In the genomic region with DNA sequence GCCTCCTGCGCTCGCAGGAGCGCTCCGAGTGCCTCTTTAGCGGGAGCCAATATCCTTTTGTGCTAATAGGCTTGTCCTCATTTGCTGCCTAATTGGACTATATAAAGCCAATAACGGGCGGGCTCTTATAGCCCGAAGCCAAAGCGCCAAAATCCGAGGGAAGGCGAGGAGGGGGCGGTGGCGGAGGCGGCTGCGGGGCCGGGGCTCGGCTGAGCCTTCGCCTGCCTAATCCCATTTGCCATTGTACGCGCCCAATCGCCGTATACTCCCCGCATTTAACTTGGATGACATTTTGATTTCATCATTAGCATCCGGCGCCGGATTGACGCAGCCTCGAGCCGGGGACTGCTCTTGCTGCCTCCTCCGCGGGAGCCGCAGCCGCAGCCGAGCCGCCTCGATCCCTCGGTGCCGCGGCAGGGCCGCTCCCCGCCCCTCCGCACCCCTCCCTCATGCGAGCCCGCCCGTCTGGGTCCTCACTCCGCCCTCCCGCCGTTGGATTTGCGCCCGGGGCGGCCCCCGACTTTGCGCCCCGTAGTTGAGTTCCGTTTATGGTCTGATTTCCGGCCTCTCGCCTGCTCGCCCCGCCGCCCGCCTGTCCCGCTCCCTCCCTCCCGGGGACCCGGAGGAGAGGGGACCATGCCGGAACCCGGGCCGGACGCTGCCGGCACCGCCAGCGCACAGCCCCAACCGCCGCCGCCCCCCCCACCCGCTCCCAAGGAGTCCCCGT, we compare ENCODE assay signal across 8 cellular contexts. TPM values are rescaled to one million over a fixed set of nuclear protein-coding genes. Genes with fewer than 3 reads are reported as not detected.
DNase-seq lines count a peak whose midpoint lies in the region; ATAC-seq and TF ChIP-seq lines count a peak whose summit lies in the region.

TSS of gene HMX3 (plus strand) at position 556 of the 727 bp plus-strand sequence. CDS start at position 637, 81 bp downstream.

- no peak within 1 kb of the TSS for H2AK5ac ChIP-seq in IMR-90 (ENCODE audit: low read depth, low read length)

- H3K36me3 Mint-ChIP-seq in activated B cell treated with CpG ODN at 0.5 μM for 24 hours (ENCODE audit: low read depth) (peaks cover 1% of the 10 kb centered on the region), glutamatergic neuron (ENCODE audit: unreplicated experiment) (no peaks in the 10 kb centered on the region)

- H2BK120ac ChIP-seq in IMR-90 (ENCODE audit: low read depth, low read length) = no peak within 1 kb of the TSS

- no peak within 1 kb of the TSS for H4K5ac ChIP-seq in IMR-90 (ENCODE audit: low read depth, low read length)

- TF ChIP-seq POLR2A in IMR-90 (IDR thresholded peaks at IDR 0.05; ENCODE audit: low read depth, low read length) (no peak), stomach (IDR thresholded peaks at IDR 0.05) (no peak)

- H3K4me1 ChIP-seq in IMR-90 (ENCODE audit: control insufficient read depth, insufficient read depth, low read length) (peaks cover 2% of the 10 kb centered on the region; the same call in 1 of the 2 replicates), stomach (peaks cover 62 to 73% (median 71%) of the 10 kb centered on the region in 4 donors)

- H3K27me3 Mint-ChIP-seq in activated B cell treated with CpG ODN at 0.5 μM for 24 hours = peaks cover 63% of the 10 kb centered on the region
- H3K27me3 Mint-ChIP-seq in glutamatergic neuron (ENCODE audit: unreplicated experiment) = peaks cover 38% of the 10 kb centered on the region

- H3K27ac Mint-ChIP-seq in activated B cell treated with CpG ODN at 0.5 μM for 24 hours (peak within 1 kb of the TSS; percentile 73), glutamatergic neuron (ENCODE audit: unreplicated experiment) (no peak within 1 kb of the TSS)

- no peak within 1 kb of the TSS for H3K27ac ChIP-seq in IMR-90 (ENCODE audit: insufficient read depth, low read length)
- no peak within 1 kb of the TSS for H3K27ac ChIP-seq in stomach

- H3K56ac ChIP-seq in IMR-90 (ENCODE audit: extremely low read depth, insufficient read depth, low read length) = no peak within 1 kb of the TSS

- H3K23ac ChIP-seq in IMR-90 (ENCODE audit: low read depth, low read length) = no peak within 1 kb of the TSS

- ATAC-seq in IMR-90 (ENCODE audit: low read depth) (peak; percentile 27; the same call in 1 of the 2 replicates), activated B cell treated with CpG ODN at 0.5 μM for 24 hours (ENCODE audit: low read depth) (peak; percentile 25), HG03045 (IDR thresholded peaks at IDR 0.05; ENCODE audit: unreplicated experiment) (no peak), HG03196 (IDR thresholded peaks at IDR 0.05; ENCODE audit: unreplicated experiment) (no peak)

- H2AFZ ChIP-seq in IMR-90 (replicated peaks; ENCODE audit: low read length, poor library complexity) = peak within 1 kb of the TSS; percentile 26

- 0 out of 2 replicates have a peak, but pooled peaks cover 3% of the 10 kb centered on the region for H4K20me1 ChIP-seq in IMR-90 (ENCODE audit: insufficient read depth, low read length)

- no peak within 1 kb of the TSS for H3K14ac ChIP-seq in IMR-90 (replicated peaks; ENCODE audit: low read depth, low read length)

- CTCF ChIA-PET in IMR-90 (lab: Yijun Ruan, JAX) (no interaction called here), activated B cell treated with CpG ODN at 0.5 μM for 24 hours (lab: Charles Lee) (no interaction called here)

- no TSS peak for BruUV-seq in IMR-90 (replicated peaks; lab: Mats Ljungman, UMichigan)

- H2BK20ac ChIP-seq in IMR-90 (ENCODE audit: low read depth, low read length) = no peak within 1 kb of the TSS

- no peaks in the 10 kb centered on the region for H3K79me1 ChIP-seq in IMR-90 (ENCODE audit: low read depth in 1 of 2, low read length in 2 of 2)

- H3K9me1 ChIP-seq in IMR-90 (ENCODE audit: insufficient read depth, low read length) = no peaks in the 10 kb centered on the region

- DNase-seq in EH (ENCODE audit: low read depth) = peak; percentile 39
- peak; percentile 23 for DNase-seq in IMR-90
- DNase-seq in activated B cell treated with CpG ODN at 0.5 μM for 24 hours = peak; percentile 45
- DNase-seq in glutamatergic neuron = peak; percentile 56
- no peak for DNase-seq in stomach
- DNase-seq in midbrain (lab: John Stamatoyannopoulos, UW) = no peak

- POLR2A ChIA-PET in IMR-90 (lab: Charles Lee; ENCODE audit: unreplicated experiment) = no interaction called here
- POLR2A ChIA-PET in activated B cell treated with CpG ODN at 0.5 μM for 24 hours (lab: Charles Lee) = no interaction called here

- no peaks in the 10 kb centered on the region; the same call in 1 of the 2 replicates for H3K9me3 ChIP-seq in IMR-90 (ENCODE audit: control insufficient read depth, insufficient read depth, low read length)
- H3K9me3 ChIP-seq in stomach = peaks cover 0 to 4% (median 0%) of the 10 kb centered on the region in 4 donors

- H3K9me3 Mint-ChIP-seq in activated B cell treated with CpG ODN at 0.5 μM for 24 hours = no peaks in the 10 kb centered on the region
- peaks cover 12% of the 10 kb centered on the region for H3K9me3 Mint-ChIP-seq in glutamatergic neuron (ENCODE audit: unreplicated experiment)

- no peak within 1 kb of the TSS for H3K18ac ChIP-seq in IMR-90 (ENCODE audit: low read depth, low read length)

- no peak within 1 kb of the TSS for H4K91ac ChIP-seq in IMR-90 (ENCODE audit: insufficient read depth, low read depth, low read length)

- WGBS in IMR-90 (ENCODE audit: extremely low coverage in 2 of 2, insufficient read length in 1 of 2), 2 experiments = 2% methylated on average over 29 of the region's 76 CpGs; no CpG with 5 or more reads in 1 of the 2 experiments
- 1 to 5% (median 3%) methylated on average over 47 to 75 of the region's 76 CpGs for WGBS in stomach, 5 donors

- H3K27me3 ChIP-seq in IMR-90 (ENCODE audit: control insufficient read depth, insufficient read depth, low read length) = peaks cover 92% of the 10 kb centered on the region
- peaks cover 62 to 100% (median 95%) of the 10 kb centered on the region in 3 donors for H3K27me3 ChIP-seq in stomach

- H2BK15ac ChIP-seq in IMR-90 (ENCODE audit: low read depth, low read length) = no peak within 1 kb of the TSS

- no peaks in the 10 kb centered on the region for H3K36me3 ChIP-seq in IMR-90 (ENCODE audit: control insufficient read depth, insufficient read depth, low read length)
- no peaks in the 10 kb centered on the region for H3K36me3 ChIP-seq in stomach

- intact Hi-C loops in IMR-90 (cut with micrococcal nuclease) = no loop called here
- intact Hi-C loops in activated B cell treated with CpG ODN at 0.5 μM for 24 hours (cut with micrococcal nuclease) = no loop called here
- intact Hi-C loops in stomach (cut with DNase I; ENCODE audit: low total_unique reads) = loop anchor here (2.0 kb wide), 1 partner anchor 425 kb away; no protein-coding TSS in a partner anchor

- no peak within 1 kb of the TSS for H3K9ac ChIP-seq in IMR-90 (ENCODE audit: low read depth, low read length)

- no peak within 1 kb of the TSS for H3K4ac ChIP-seq in IMR-90 (ENCODE audit: low read depth, low read length)

- TF ChIP-seq CTCF in IMR-90 (conservative IDR thresholded peaks at IDR 0.05; ENCODE audit: low read depth, low read length) (no peak), activated B cell treated with CpG ODN at 0.5 μM for 24 hours (IDR thresholded peaks at IDR 0.05) (no peak), glutamatergic neuron (IDR thresholded peaks at IDR 0.05; ENCODE audit: partially characterized antibody, unreplicated experiment) (no peak), stomach (IDR thresholded peaks at IDR 0.05) (no peak)

- no peak for TF ChIP-seq RAD21 in IMR-90 (IDR thresholded peaks at IDR 0.05; ENCODE audit: low read length)

- peak within 1 kb of the TSS; percentile 54; the same call in 1 of the 2 replicates for H3K4me2 ChIP-seq in IMR-90 (ENCODE audit: low read depth, low read length)

- H3K4me1 Mint-ChIP-seq in activated B cell treated with CpG ODN at 0.5 μM for 24 hours (peaks cover 36% of the 10 kb centered on the region), glutamatergic neuron (ENCODE audit: low read depth, unreplicated experiment) (peaks cover 6% of the 10 kb centered on the region)

- in situ Hi-C loops in IMR-90 (cut with MboI; ENCODE audit: low sequenced_read_pairs) = loop anchor here (10.0 to 25.0 kb wide), 2 partner anchors 829 to 1252 kb away; no protein-coding TSS in a partner anchor

- dilution Hi-C loops in IMR-90 (cut with HindIII; ENCODE audit: low sequenced_read_pairs, unreplicated experiment) = no loop called here

- H2AK9ac ChIP-seq in IMR-90 (replicated peaks; ENCODE audit: low read depth, low read length, poor library complexity) = peak within 1 kb of the TSS; percentile 25

- TF ChIP-seq EP300 in stomach (IDR thresholded peaks at IDR 0.05) = no peak

- no peak within 1 kb of the TSS for H4K8ac ChIP-seq in IMR-90 (ENCODE audit: low read depth in 2 of 2, low read length in 2 of 2)

- peak within 1 kb of the TSS; percentile 27; the same call in 1 of the 2 replicates for H3K4me3 ChIP-seq in IMR-90 (ENCODE audit: insufficient read depth, low read depth, low read length)
- H3K4me3 ChIP-seq in stomach = peak within 1 kb of the TSS; percentile 37 to 61 (median 42)

- no peak within 1 kb of the TSS for H2BK5ac ChIP-seq in IMR-90 (ENCODE audit: low read depth, low read length, poor library complexity, severe bottlenecking)

- peak within 1 kb of the TSS; percentile 74 for H3K4me3 Mint-ChIP-seq in activated B cell treated with CpG ODN at 0.5 μM for 24 hours
- H3K4me3 Mint-ChIP-seq in glutamatergic neuron (ENCODE audit: unreplicated experiment) = peak within 1 kb of the TSS; percentile 57

TF ChIP-seq in IMR-90, 13 proteins besides CTCF, POLR2A, EP300 and RAD21:
- no peak for TF ChIP-seq ELK1 (IDR thresholded peaks at IDR 0.05; ENCODE audit: borderline replicate concordance, low read depth, low read length)

RNA-seq across cellular contexts. Expression of gene HMX3, which starts in this region (rescaled TPM):
- total RNA-seq in IMR-90 (2012; rRNA removed) = not detected in 2 replicates
- not detected in 2 replicates for polyA plus RNA-seq in IMR-90 (2012; rRNA removed)
- not detected in 2 replicates for polyA plus RNA-seq in IMR-90 (2012; cell fraction: cytosol; rRNA removed)
- polyA plus RNA-seq in IMR-90 (2012; cell fraction: nucleus; rRNA removed; ENCODE audit: low replicate concordance) = not detected in 2 replicates
- total RNA-seq in activated B cell treated with CpG ODN at 0.5 μM for 24 hours = not detected in 2 replicates
- total RNA-seq in glutamatergic neuron (ENCODE audit: unreplicated experiment) = not detected
- under 1 TPM in 1 of 5 donors, not detected in 4; 0.37 TPM for total RNA-seq in stomach
- polyA plus RNA-seq in stomach = not detected

Comparison
In these comparisons a context has a peak if more than half of its experiments do, and no peak if none do; other contexts are left out.
1. Peak in DNase-seq, ATAC-seq, H3K4me3 ChIP-seq and H3K4me2 ChIP-seq in IMR-90; RNA of the gene not detected or under 1 TPM.
2. Peak in DNase-seq and ATAC-seq in activated B cell treated with CpG ODN at 0.5 μM for 24 hours; RNA of the gene not detected or under 1 TPM.
3. Peak in DNase-seq in glutamatergic neuron; RNA of the gene not detected or under 1 TPM.